8 cellular contexts compared by ENCODE assay signal in the genomic region with DNA sequence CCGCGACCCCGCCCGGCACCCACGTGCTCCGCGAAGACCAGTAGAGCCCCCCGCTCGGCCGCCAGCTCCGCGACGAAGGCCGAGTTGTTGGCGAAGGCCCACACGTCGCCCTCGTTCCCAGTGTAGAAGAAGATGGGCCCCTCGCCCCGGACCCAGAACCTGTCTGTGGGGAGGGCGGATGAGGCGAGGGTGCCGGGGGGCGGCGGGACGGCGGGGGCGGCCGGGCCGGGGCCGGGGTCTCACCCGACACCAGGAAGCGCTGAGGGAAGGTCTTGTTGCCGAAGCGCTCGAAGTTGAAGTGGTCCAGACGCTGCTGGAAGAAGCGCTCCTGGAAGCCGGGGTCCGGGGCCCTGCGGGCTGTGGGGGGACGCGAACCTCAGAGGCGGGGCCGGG. TPM values are rescaled to one million over a fixed set of nuclear protein-coding genes. Genes with fewer than 3 reads are reported as not detected.
DNase-seq lines count a peak whose midpoint lies in the region; ATAC-seq and TF ChIP-seq lines count a peak whose summit lies in the region.

No MANE protein-coding gene starts in this region.

- H3K36me3 ChIP-seq in iPS-20b (ENCODE audit: insufficient read depth, low read depth, low read length) = no peaks in the 10 kb centered on the region
- H3K36me3 ChIP-seq in tibial artery = peaks cover under 1 to 42% (median 30%) of the 10 kb centered on the region in 3 donors

- POLR2A ChIA-PET in WTC11 (lab: Charles Lee) = interaction anchor here (0.5 to 1.4 kb wide), 3 partner anchors 44 to 122 kb away, joined by 3 to 5 read pairs (median 4); a partner anchor contains a TSS

- H3K27ac Mint-ChIP-seq in WTC11 = no peak overlapping the region

- intact Hi-C loops in tibial artery (cut with DNase I; ENCODE audit: low total_unique reads) = no loop called here

- no peaks in the 10 kb centered on the region for H3K36me3 Mint-ChIP-seq in WTC11

- H3K4me3 ChIP-seq in AG09309 (ENCODE audit: control insufficient read depth, low read depth, low read length) (peak overlapping the region; percentile 42), iPS-20b (ENCODE audit: low read length) (peak overlapping the region; percentile 42; the same call in 1 of the 2 replicates), tibial artery (peak overlapping the region; percentile 77 to 82)

- H3K9me3 Mint-ChIP-seq in WTC11 = peaks cover 4% of the 10 kb centered on the region

- ATAC-seq in GM21717 (IDR thresholded peaks at IDR 0.05; ENCODE audit: unreplicated experiment) = peak; percentile 27
- no peak; the same call in 1 of the 2 replicates for ATAC-seq in WTC11

- DNase-seq in AG09309 (ENCODE audit: low read depth) (no peak), WTC11 (ENCODE audit: low spot score) (no peak), tibial artery (no peak), pons (ENCODE audit: low spot score) (no peak), NCI-H2029 treated with DMSO at 0.1 percent for 48 hours (lab: John Stamatoyannopoulos, UW) (no peak)
- no peak for DNase-seq in stimulated activated naive CD4-positive, alpha-beta T cell (lab: John Stamatoyannopoulos, UW)

- CTCF ChIA-PET in WTC11 (lab: Charles Lee) = interaction anchor here (0.5 to 2.0 kb wide), 10 partner anchors 15 to 124 kb away, joined by 3 to 12 read pairs (median 7); a partner anchor contains a TSS

- H3K9me3 ChIP-seq in iPS-20b (ENCODE audit: insufficient read depth, low read depth, low read length) (no peaks in the 10 kb centered on the region), tibial artery (no peaks in the 10 kb centered on the region)

- H3K27ac ChIP-seq in iPS-20b (ENCODE audit: low read length) (no peak overlapping the region), tibial artery (peak overlapping the region; percentile 41 to 66)

- H3K27me3 ChIP-seq in iPS-20b (ENCODE audit: insufficient read depth, low read length) = peaks cover 53% of the 10 kb centered on the region
- H3K27me3 ChIP-seq in tibial artery = peaks cover 0 to 40% of the 10 kb centered on the region in 2 donors

- H3K9ac ChIP-seq in iPS-20b (ENCODE audit: low read depth, low read length) = no peak overlapping the region

- H3K4me3 Mint-ChIP-seq in WTC11 = 0 out of 2 replicates have a peak overlapping the region, but pooled peaks have one; percentile 29

- H3K4me1 Mint-ChIP-seq in WTC11 = no peaks in the 10 kb centered on the region

- H3K4me1 ChIP-seq in iPS-20b (ENCODE audit: insufficient read depth, low read length) (no peaks in the 10 kb centered on the region), tibial artery (peaks cover 0 to 19% (median 13%) of the 10 kb centered on the region in 4 donors)

- TF ChIP-seq CTCF in AG09309 (IDR thresholded peaks at IDR 0.05; ENCODE audit: control insufficient read depth, insufficient read depth, low read depth, low read length, missing control alignments) = no peak
- no peak for TF ChIP-seq CTCF in WTC11 (IDR thresholded peaks at IDR 0.05)
- no peak for TF ChIP-seq CTCF in tibial artery (IDR thresholded peaks at IDR 0.05)

- peaks cover 29% of the 10 kb centered on the region for H3K27me3 Mint-ChIP-seq in WTC11 (ENCODE audit: low read depth)

TF ChIP-seq in WTC11, 78 proteins besides CTCF, POLR2A, EP300 and RAD21:
- no peak for TF ChIP-seq TCF7 (CRISPR knock-in tag; IDR thresholded peaks at IDR 0.05; ENCODE audit: low read depth)
- no peak for TF ChIP-seq RELA (CRISPR knock-in tag; IDR thresholded peaks at IDR 0.05; ENCODE audit: borderline replicate concordance)
- TF ChIP-seq, protein P1, sequence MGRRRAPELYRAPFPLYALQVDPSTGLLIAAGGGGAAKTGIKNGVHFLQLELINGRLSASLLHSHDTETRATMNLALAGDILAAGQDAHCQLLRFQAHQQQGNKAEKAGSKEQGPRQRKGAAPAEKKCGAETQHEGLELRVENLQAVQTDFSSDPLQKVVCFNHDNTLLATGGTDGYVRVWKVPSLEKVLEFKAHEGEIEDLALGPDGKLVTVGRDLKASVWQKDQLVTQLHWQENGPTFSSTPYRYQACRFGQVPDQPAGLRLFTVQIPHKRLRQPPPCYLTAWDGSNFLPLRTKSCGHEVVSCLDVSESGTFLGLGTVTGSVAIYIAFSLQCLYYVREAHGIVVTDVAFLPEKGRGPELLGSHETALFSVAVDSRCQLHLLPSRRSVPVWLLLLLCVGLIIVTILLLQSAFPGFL (CRISPR knock-in tag; IDR thresholded peaks at IDR 0.05; ENCODE audit: borderline replicate concordance) = no peak
- TF ChIP-seq ESRRA (CRISPR knock-in tag; IDR thresholded peaks at IDR 0.05; ENCODE audit: borderline replicate concordance) = no peak
- TF ChIP-seq, protein P2, sequence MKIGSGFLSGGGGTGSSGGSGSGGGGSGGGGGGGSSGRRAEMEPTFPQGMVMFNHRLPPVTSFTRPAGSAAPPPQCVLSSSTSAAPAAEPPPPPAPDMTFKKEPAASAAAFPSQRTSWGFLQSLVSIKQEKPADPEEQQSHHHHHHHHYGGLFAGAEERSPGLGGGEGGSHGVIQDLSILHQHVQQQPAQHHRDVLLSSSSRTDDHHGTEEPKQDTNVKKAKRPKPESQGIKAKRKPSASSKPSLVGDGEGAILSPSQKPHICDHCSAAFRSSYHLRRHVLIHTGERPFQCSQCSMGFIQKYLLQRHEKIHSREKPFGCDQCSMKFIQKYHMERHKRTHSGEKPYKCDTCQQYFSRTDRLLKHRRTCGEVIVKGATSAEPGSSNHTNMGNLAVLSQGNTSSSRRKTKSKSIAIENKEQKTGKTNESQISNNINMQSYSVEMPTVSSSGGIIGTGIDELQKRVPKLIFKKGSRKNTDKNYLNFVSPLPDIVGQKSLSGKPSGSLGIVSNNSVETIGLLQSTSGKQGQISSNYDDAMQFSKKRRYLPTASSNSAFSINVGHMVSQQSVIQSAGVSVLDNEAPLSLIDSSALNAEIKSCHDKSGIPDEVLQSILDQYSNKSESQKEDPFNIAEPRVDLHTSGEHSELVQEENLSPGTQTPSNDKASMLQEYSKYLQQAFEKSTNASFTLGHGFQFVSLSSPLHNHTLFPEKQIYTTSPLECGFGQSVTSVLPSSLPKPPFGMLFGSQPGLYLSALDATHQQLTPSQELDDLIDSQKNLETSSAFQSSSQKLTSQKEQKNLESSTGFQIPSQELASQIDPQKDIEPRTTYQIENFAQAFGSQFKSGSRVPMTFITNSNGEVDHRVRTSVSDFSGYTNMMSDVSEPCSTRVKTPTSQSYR (CRISPR knock-in tag; IDR thresholded peaks at IDR 0.05) = no peak

RNA-seq across cellular contexts. Expression of a gene that starts 0.3 kb away (rescaled TPM):
- total RNA-seq in WTC11 (2021) = 38.9 to 43.7 TPM (median 42.1 TPM) in 3 replicates

RNA-seq across cellular contexts. Expression of a gene that starts 24.7 kb away (rescaled TPM):
- total RNA-seq in WTC11 (2021) = 4.0 to 6.6 TPM (median 4.1 TPM) in 3 replicates

RNA-seq across cellular contexts. Expression of a gene that starts 27.4 kb away (rescaled TPM):
- 44.9 to 57.1 TPM (median 47.1 TPM) in 3 replicates for total RNA-seq in WTC11 (2021)

RNA-seq across cellular contexts. Expression of a gene that starts 36.9 kb away (rescaled TPM):
- 12.1 to 17.7 TPM (median 14.3 TPM) in 3 replicates for total RNA-seq in WTC11 (2021)

RNA-seq across cellular contexts. Expression of a gene that starts 43.9 kb away (rescaled TPM):
- 52.0 to 67.0 TPM (median 53.6 TPM) in 3 replicates for total RNA-seq in WTC11 (2021)
